26 cellular contexts compared by ENCODE assay signal in genomic region chr6:13234130-13234529, GRCh38.
A peak's percentile ranks its signal among the peaks of the same experiment; 100 is the strongest.
DNase-seq lines count a peak whose midpoint lies in the region; ATAC-seq, FAIRE-seq and TF ChIP-seq lines count a peak whose summit lies in the region.
"Had no signal": no experiment of that assay in that cellular context is flagged by ENCODE, and none has a peak within 500 bp of the region (broad histone marks: within the 10 kb centered on the region; RNA-seq: fewer than 3 reads in every experiment).

No MANE protein-coding gene starts in this region.

- H2BK12ac ChIP-seq in trophoblast cell (ENCODE audit: low read length) = no peak overlapping the region

- H3K4me1 ChIP-seq in trophoblast cell (ENCODE audit: control insufficient read depth in 1 of 2, insufficient read depth in 2 of 2, low read length in 2 of 2) = peaks cover 0 to 4% of the 10 kb centered on the region in 2 experiments
- H3K4me1 ChIP-seq: adrenal gland, colonic mucosa, gastrocnemius medialis, suprapubic skin had no signal

- no peak for FAIRE-seq in bronchial epithelial cell (lab: Jason Lieb, UNC)
- FAIRE-seq: G401.6 had no signal

- H3K27me3 Mint-ChIP-seq in HFFc6 (ENCODE audit: insufficient read depth) = peaks cover 4% of the 10 kb centered on the region; the same call in 1 of the 2 replicates
- H3K27me3 Mint-ChIP-seq: progenitor cell of endocrine pancreas had no signal

- no peak overlapping the region for H3K4ac ChIP-seq in trophoblast cell (ENCODE audit: low read depth, low read length)

- WGBS in trophoblast cell (ENCODE audit: extremely low coverage, insufficient coverage, insufficient read length) = no CpG with 5 or more reads among the region's 1 CpG

- H2AFZ ChIP-seq in trophoblast cell (ENCODE audit: insufficient read depth, low read length, poor library complexity) = no peak overlapping the region
- H2AFZ ChIP-seq: hepatocyte had no signal

- H3K4me2 ChIP-seq in trophoblast cell (ENCODE audit: low read length) = no peak overlapping the region
- H3K4me2 ChIP-seq: hepatocyte had no signal

- peak overlapping the region; percentile 13 for H3K4me3 Mint-ChIP-seq in HFFc6
- H3K4me3 Mint-ChIP-seq: activated B cell treated with CpG ODN at 0.5 μM for 24 hours; activated CD8-positive, alpha-beta memory T cell treated with anti-CD3 and anti-CD28 coated beads, Interleukin-2, amount 10 ng/mL, durations not matched to agents 7 days and 5 days; activated T-cell treated with anti-CD3 and anti-CD28 coated beads, Interleukin-2, amount 50 U/mL, for 72 hours; stimulated activated naive B cell treated with anti-CD40 and anti-IgM and Interleukin-4, amounts not matched to agents 10 μg/mL and 1 μg/mL and 100 μg/mL, for 72 hours had no signal

- H2BK120ac ChIP-seq in trophoblast cell (ENCODE audit: insufficient read depth, low read length, poor library complexity) = no peak overlapping the region

- peak; percentile 85 for DNase-seq in BJ (ENCODE audit: low read depth)
- DNase-seq in HFFc6 = peak; percentile 97
- DNase-seq in bronchial epithelial cell (ENCODE audit: low read depth) = peak; percentile 26
- peak; percentile 36 to 69 for DNase-seq in trophoblast cell
- DNase-seq in stimulated activated naive CD4-positive, alpha-beta T cell (lab: John Stamatoyannopoulos, UW) = no peak
- DNase-seq: activated B cell treated with CpG ODN at 0.5 μM for 24 hours; activated CD8-positive, alpha-beta memory T cell treated with anti-CD3 and anti-CD28 coated beads, Interleukin-2, amount 10 ng/mL, durations not matched to agents 7 days and 5 days; activated naive CD4-positive, alpha-beta T cell; activated T-cell treated with anti-CD3 and anti-CD28 coated beads, Interleukin-2, amount 50 U/mL, for 72 hours; adrenal gland; colonic mucosa; DMS153; effector memory CD4-positive, alpha-beta T cell; gastrocnemius medialis; NCI-H1694; NCI-H524; SIG-M5; stimulated activated CD4-positive, alpha-beta T cell treated with anti-CD3 and anti-CD28 coated beads, Interleukin-15, amount 100 ng/mL, for 24 hours; stimulated activated naive B cell treated with anti-CD40 and anti-IgM and Interleukin-4, amounts not matched to agents 10 μg/mL and 1 μg/mL and 100 μg/mL, for 72 hours had no signal

- peak overlapping the region; percentile 73 for H3K27ac Mint-ChIP-seq in HFFc6
- H3K27ac Mint-ChIP-seq: activated B cell treated with CpG ODN at 0.5 μM for 24 hours; activated CD8-positive, alpha-beta memory T cell treated with anti-CD3 and anti-CD28 coated beads, Interleukin-2, amount 10 ng/mL, durations not matched to agents 7 days and 5 days; activated T-cell treated with anti-CD3 and anti-CD28 coated beads, Interleukin-2, amount 50 U/mL, for 72 hours; progenitor cell of endocrine pancreas; stimulated activated naive B cell treated with anti-CD40 and anti-IgM and Interleukin-4, amounts not matched to agents 10 μg/mL and 1 μg/mL and 100 μg/mL, for 72 hours had no signal

- no peak overlapping the region for H4K8ac ChIP-seq in trophoblast cell (ENCODE audit: low read depth, low read length)

- peaks cover 6% of the 10 kb centered on the region; the same call in 1 of the 2 replicates for H3K36me3 Mint-ChIP-seq in HFFc6 (ENCODE audit: low read depth)

- peaks cover 39% of the 10 kb centered on the region for H3K4me1 Mint-ChIP-seq in HFFc6 (ENCODE audit: low read depth)

- H4K12ac ChIP-seq in trophoblast cell (ENCODE audit: low read depth, low read length) = no peak overlapping the region

- no peaks in the 10 kb centered on the region for H3K79me2 ChIP-seq in trophoblast cell (ENCODE audit: control insufficient read depth, insufficient read depth, low read length, poor library complexity)
- H3K79me2 ChIP-seq: hepatocyte had no signal

- H3K9ac ChIP-seq in trophoblast cell (ENCODE audit: low read length) = no peak overlapping the region

- H4K91ac ChIP-seq in trophoblast cell (ENCODE audit: low read depth, low read length) = no peak overlapping the region

- H3K23ac ChIP-seq in trophoblast cell (ENCODE audit: low read length) = no peak overlapping the region

- H3K18ac ChIP-seq in trophoblast cell (ENCODE audit: low read length) = no peak overlapping the region

- no peak for TF ChIP-seq CTCF in BJ (IDR thresholded peaks at IDR 0.05; ENCODE audit: insufficient read depth, low read depth, low read length)
- TF ChIP-seq CTCF in HFFc6 (IDR thresholded peaks at IDR 0.05) = no peak
- TF ChIP-seq CTCF in bronchial epithelial cell (IDR thresholded peaks at IDR 0.05; ENCODE audit: insufficient read depth, low read length, severe bottlenecking) = no peak

- H2BK5ac ChIP-seq in trophoblast cell (ENCODE audit: low read depth, low read length, poor library complexity) = no peak overlapping the region

- H3K4me3 ChIP-seq in BJ (ENCODE audit: low read depth, low read length) = no peak overlapping the region
- H3K4me3 ChIP-seq in bronchial epithelial cell (ENCODE audit: low read depth, low read length) = no peak overlapping the region
- no peak overlapping the region for H3K4me3 ChIP-seq in trophoblast cell (ENCODE audit: low read depth, low read length)
- H3K4me3 ChIP-seq: adrenal gland, colonic mucosa, gastrocnemius medialis, hepatocyte, suprapubic skin had no signal

- H3K36me3 ChIP-seq in BJ (ENCODE audit: control insufficient read depth, insufficient read depth, low read length) = no peaks in the 10 kb centered on the region
- H3K36me3 ChIP-seq in bronchial epithelial cell (ENCODE audit: control insufficient read depth, insufficient read depth, low read length) = no peaks in the 10 kb centered on the region
- H3K36me3 ChIP-seq in trophoblast cell (ENCODE audit: control insufficient read depth in 1 of 2, insufficient read depth in 2 of 2, low read length in 2 of 2) = no peaks in the 10 kb centered on the region
- H3K36me3 ChIP-seq: adrenal gland, colonic mucosa, gastrocnemius medialis had no signal

- POLR2A ChIA-PET in BJ (lab: Charles Lee) = interaction anchor here (0.7 kb wide), 1 partner anchor 86 kb away, joined by 5 read pairs; no protein-coding TSS in a partner anchor

- no peaks in the 10 kb centered on the region for H3K79me1 ChIP-seq in trophoblast cell (ENCODE audit: low read length)

- H3K9me3 Mint-ChIP-seq in HFFc6 = no peaks in the 10 kb centered on the region
- H3K9me3 Mint-ChIP-seq: activated B cell treated with CpG ODN at 0.5 μM for 24 hours; activated T-cell treated with anti-CD3 and anti-CD28 coated beads, Interleukin-2, amount 50 U/mL, for 72 hours had no signal

- no peaks in the 10 kb centered on the region for H3K27me3 ChIP-seq in BJ (ENCODE audit: control insufficient read depth, insufficient read depth, low read length)
- no peaks in the 10 kb centered on the region for H3K27me3 ChIP-seq in bronchial epithelial cell (ENCODE audit: control insufficient read depth, insufficient read depth, low read length)
- H3K27me3 ChIP-seq in trophoblast cell (ENCODE audit: insufficient read depth, low read length) = no peaks in the 10 kb centered on the region
- H3K27me3 ChIP-seq: adrenal gland, colonic mucosa, gastrocnemius medialis, hepatocyte, suprapubic skin had no signal

- H3K14ac ChIP-seq in trophoblast cell (ENCODE audit: low read length) = no peak overlapping the region

- no peak overlapping the region for H3K27ac ChIP-seq in trophoblast cell (ENCODE audit: low read depth, low read length)
- H3K27ac ChIP-seq: adrenal gland, colonic mucosa, gastrocnemius medialis, hepatocyte, suprapubic skin had no signal

- CTCF ChIA-PET in BJ (lab: Yijun Ruan, JAX) = interaction anchor here (0.8 kb wide), 1 partner anchor 44 kb away, joined by 3 read pairs; no protein-coding TSS in a partner anchor

- H3K9me3 ChIP-seq in trophoblast cell (ENCODE audit: insufficient read depth, low read depth, low read length) = no peaks in the 10 kb centered on the region
- H3K9me3 ChIP-seq: adrenal gland, colonic mucosa, gastrocnemius medialis, suprapubic skin had no signal

- ATAC-seq in HG03521 (IDR thresholded peaks at IDR 0.05; ENCODE audit: unreplicated experiment) (no peak), HG03342 (IDR thresholded peaks at IDR 0.05; ENCODE audit: unreplicated experiment) (no peak), GM19035 (IDR thresholded peaks at IDR 0.05; ENCODE audit: unreplicated experiment) (no peak)
- ATAC-seq: activated CD8-positive, alpha-beta memory T cell treated with anti-CD3 and anti-CD28 coated beads, Interleukin-2, amount 10 ng/mL, durations not matched to agents 7 days and 5 days; activated T-cell treated with anti-CD3 and anti-CD28 coated beads, Interleukin-2, amount 50 U/mL, for 72 hours; gastrocnemius medialis; stimulated activated naive B cell treated with anti-CD40 and anti-IgM and Interleukin-4, amounts not matched to agents 10 μg/mL and 1 μg/mL and 100 μg/mL, for 72 hours had no signal

- H2AK5ac ChIP-seq in trophoblast cell (ENCODE audit: low read length) = no peak overlapping the region

Comparison
In these comparisons a context has a peak if more than half of its experiments do, and no peak if none do; other contexts are left out.
1. DNase-seq: peak in BJ (single experiment), HFFc6 (single experiment), bronchial epithelial cell (single experiment) and trophoblast cell (2 of 2); none in stimulated activated naive CD4-positive, alpha-beta T cell (0 of 6).